ENCODE assay signal across 37 cellular contexts in genomic region chr6:29671026-29671425, GRCh38. TPM values are rescaled to one million over a fixed set of nuclear protein-coding genes. Genes with fewer than 3 reads are reported as not detected.
"Had no signal": no experiment of that assay in that cellular context is flagged by ENCODE, and none has a peak within 500 bp of the region (broad histone marks: within the 10 kb centered on the region; RNA-seq: fewer than 3 reads in every experiment).

No MANE protein-coding gene starts in this region.

- H3K27me3 ChIP-seq: body of pancreas, brain microvascular endothelial cell had no signal

- H3K4me3 ChIP-seq: body of pancreas, breast epithelium had no signal

- FAIRE-seq: astrocyte, TTC549 had no signal

- DNase-seq: activated B cell treated with CpG ODN at 0.5 μM for 24 hours; activated CD4-positive, alpha-beta memory T cell treated with anti-CD3 and anti-CD28 coated beads for 36 hours; activated CD4-positive, alpha-beta T cell treated with anti-CD3 and anti-CD28 coated beads for 4 hours; activated CD4-positive, alpha-beta T cell treated with anti-CD3 and anti-CD28 coated beads, Interleukin-2, amount 10 ng/mL, durations not matched to agents 24 days and 14 days; activated CD4-positive, alpha-beta T cell treated with anti-CD3 and anti-CD28 coated beads, Interleukin-2, amount 50 U/mL, for 1 hour; activated CD4-positive, alpha-beta T cell treated with anti-CD3 and anti-CD28 coated beads, Interleukin-2, amount 50 U/mL, for 4 hours; activated CD4-positive, CD25-positive, alpha-beta regulatory T cell treated with anti-CD3 and anti-CD28 coated beads, Interleukin-2, amount 50 U/mL, for 72 hours; activated CD8-positive, alpha-beta memory T cell treated with anti-CD3 and anti-CD28 coated beads, Interleukin-2, amount 50 U/mL, for 4 hours; activated CD8-positive, alpha-beta T cell treated with anti-CD3 and anti-CD28 coated beads for 36 hours; activated effector memory CD4-positive, alpha-beta T cell treated with anti-CD3 and anti-CD28 coated beads, Interleukin-2, amount 50 U/mL, for 16 hours; activated gamma-delta T cell treated with Interleukin-2 at 50 U/mL for 16 hours; activated naive CD4-positive, alpha-beta T cell; activated naive CD4-positive, alpha-beta T cell treated with anti-CD3 and anti-CD28 coated beads for 36 hours; activated naive CD4-positive, alpha-beta T cell treated with anti-CD3 and anti-CD28 coated beads, Interleukin-2, amount 50 U/mL, for 16 hours; activated naive CD8-positive, alpha-beta T cell treated with anti-CD3 and anti-CD28 coated beads for 36 hours; activated T-cell treated with anti-CD3 and anti-CD28 coated beads for 4 hours; activated T-cell treated with anti-CD3 and anti-CD28 coated beads, Interleukin-2, amount 50 U/mL, for 1 hour; activated T-cell treated with anti-CD3 and anti-CD28 coated beads, Interleukin-2, amount 50 U/mL, for 4 hours; activated T-cell treated with anti-CD3 and anti-CD28 coated beads, Interleukin-2, amount 50 U/mL, for 72 hours; amygdala; aorta; body of pancreas; brain microvascular endothelial cell; central memory CD4-positive, alpha-beta T cell; T-helper 1 cell; T-helper 2 cell; T-helper 9 cell had no signal

- H3K36me3 ChIP-seq: brain microvascular endothelial cell, breast epithelium had no signal

- H3K9me3 ChIP-seq: body of pancreas, breast epithelium had no signal

- H3K27ac ChIP-seq: body of pancreas, brain microvascular endothelial cell, breast epithelium, VCaP had no signal

- ATAC-seq: activated CD8-positive, alpha-beta T cell treated with anti-CD3 and anti-CD28 coated beads for 36 hours; activated naive CD4-positive, alpha-beta T cell treated with anti-CD3 and anti-CD28 coated beads, Interleukin-2, amount 50 U/mL, for 72 hours; activated T-cell treated with anti-CD3 and anti-CD28 coated beads, Interleukin-2, amount 50 U/mL, for 4 hours; activated T-cell treated with anti-CD3 and anti-CD28 coated beads, Interleukin-2, amount 50 U/mL, for 72 hours; activated T-helper 17 cell treated with anti-CD3 and anti-CD28 coated beads, Interleukin-2, amount 50 U/mL, for 72 hours; body of pancreas had no signal

- H3K4me1 ChIP-seq: body of pancreas, breast epithelium had no signal

RNA-seq across cellular contexts. Expression of gene ZFP57, which starts 9.9 kb away (rescaled TPM):
- total RNA-seq: activated CD4-positive, alpha-beta memory T cell treated with anti-CD3 and anti-CD28 coated beads for 36 hours; activated CD8-positive, alpha-beta T cell treated with anti-CD3 and anti-CD28 coated beads for 36 hours; activated naive CD4-positive, alpha-beta T cell treated with anti-CD3 and anti-CD28 coated beads for 36 hours; activated T-cell treated with anti-CD3 and anti-CD28 coated beads, Interleukin-2, amount 50 U/mL, for 4 hours; body of pancreas; cardiac septum; cerebellum had no signal

RNA-seq across cellular contexts. Expression of gene MOG, which starts 14.1 kb away (rescaled TPM):
- total RNA-seq: activated B cell treated with CpG ODN at 0.5 μM for 24 hours; activated CD4-positive, alpha-beta memory T cell treated with anti-CD3 and anti-CD28 coated beads for 36 hours; activated CD4-positive, alpha-beta T cell treated with anti-CD3 and anti-CD28 coated beads, Interleukin-2, amount 10 ng/mL, durations not matched to agents 24 days and 14 days; activated CD8-positive, alpha-beta memory T cell treated with anti-CD3 and anti-CD28 coated beads for 36 hours; activated CD8-positive, alpha-beta T cell treated with anti-CD3 and anti-CD28 coated beads for 36 hours; activated naive CD4-positive, alpha-beta T cell treated with anti-CD3 and anti-CD28 coated beads for 36 hours; activated naive CD4-positive, alpha-beta T cell treated with anti-CD3 and anti-CD28 coated beads, Interleukin-2, amount 50 U/mL, for 72 hours; activated naive CD8-positive, alpha-beta T cell treated with anti-CD3 and anti-CD28 coated beads for 36 hours; activated T-cell treated with anti-CD3 and anti-CD28 coated beads, Interleukin-2, amount 50 U/mL, for 4 hours; activated T-cell treated with anti-CD3 and anti-CD28 coated beads, Interleukin-2, amount 50 U/mL, for 72 hours; activated T-helper 1 cell treated with anti-CD3 and anti-CD28 coated beads, Interleukin-12 subunit alpha, Interleukin-12 subunit beta, Interleukin-2, Interleukin-4 antibody, amounts not matched to agents 30 ng/mL and 10 ng/mL and 1 ng/mL, durations not matched to agents 14 hours and 24 hours and 36 hours; activated T-helper 17 cell treated with anti-CD3 and anti-CD28 coated beads, Interleukin-2, amount 50 U/mL, for 72 hours; aorta; astrocyte; body of pancreas; breast epithelium had no signal
